19 cellular contexts compared by ENCODE assay signal in the genomic region with DNA sequence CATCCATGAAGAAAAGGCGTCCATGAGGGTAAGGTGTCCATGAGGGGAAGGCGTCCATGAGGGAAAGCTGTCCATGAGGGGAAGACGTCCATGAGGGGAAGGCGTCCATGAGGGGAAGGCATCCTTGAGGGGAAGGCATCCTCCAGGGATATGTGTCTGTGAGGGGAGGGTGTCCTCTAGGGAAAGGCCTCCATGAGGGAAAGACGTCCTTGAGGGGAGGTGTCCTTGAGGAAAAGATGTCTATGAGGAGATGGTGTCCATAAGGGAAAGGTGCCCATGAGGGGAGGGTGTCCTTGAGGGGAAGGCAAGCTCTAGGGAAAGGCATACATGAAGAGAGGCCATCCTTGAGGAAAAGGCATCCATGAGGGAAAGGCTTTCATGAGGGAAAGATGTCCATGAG.
DNase-seq lines count a peak whose midpoint lies in the region; ATAC-seq and TF ChIP-seq lines count a peak whose summit lies in the region.
"Had no signal": no experiment of that assay in that cellular context is flagged by ENCODE, and none has a peak within 500 bp of the region (broad histone marks: within the 10 kb centered on the region; RNA-seq: fewer than 3 reads in every experiment).

No MANE protein-coding gene starts in this region.

- H3K27me3 Mint-ChIP-seq in IgD-negative memory B cell, result no peaks in the 10 kb centered on the region
- H3K27me3 Mint-ChIP-seq in neural crest cell (ENCODE audit: low read depth), result no peaks in the 10 kb centered on the region

- 91% methylated on average over 5 of the region's 5 CpGs for WGBS in esophagus muscularis mucosa
- WGBS in mesenchymal stem cell, result 98% methylated on average over 5 of the region's 5 CpGs

- H2BK5ac ChIP-seq in mesenchymal stem cell (ENCODE audit: low read depth, low read length, poor library complexity, severe bottlenecking), result no peak overlapping the region

- no peak overlapping the region for H3K4me2 ChIP-seq in mesenchymal stem cell (ENCODE audit: low read length, poor library complexity, severe bottlenecking)

- H3K4me1 Mint-ChIP-seq in IgD-negative memory B cell (peaks cover 31 to 36% (median 32%) of the 10 kb centered on the region in 3 donors), neural crest cell (peaks cover 65% of the 10 kb centered on the region)

- H3K27me3 ChIP-seq in esophagus muscularis mucosa (no peaks in the 10 kb centered on the region), thoracic aorta (replicated peaks; ENCODE audit: insufficient read depth) (no peaks in the 10 kb centered on the region), mesenchymal stem cell (ENCODE audit: control insufficient read depth in 1 of 2, insufficient read depth in 1 of 2, low read length in 2 of 2) (no peaks in the 10 kb centered on the region)

- H3K4me1 ChIP-seq in esophagus muscularis mucosa (peaks cover 83 to 100% (median 100%) of the 10 kb centered on the region in 4 donors), thoracic aorta (ENCODE audit: control insufficient read depth in 1 of 2, low read depth in 2 of 2) (peaks cover 55 to 91% of the 10 kb centered on the region in 2 donors), mesenchymal stem cell (ENCODE audit: control insufficient read depth, insufficient read depth, low read depth, low read length) (peaks cover 25% of the 10 kb centered on the region)
- H3K4me1 ChIP-seq: HAP-1 had no signal

- peaks cover 40% of the 10 kb centered on the region for H3K79me1 ChIP-seq in mesenchymal stem cell (replicated peaks; ENCODE audit: low read length, poor library complexity, severe bottlenecking)

- CTCF ChIA-PET in HEK293T (lab: Yijun Ruan, JAX), result no interaction called here

- POLR2A ChIA-PET in HEK293T (lab: Yijun Ruan, JAX), result no interaction called here

- H3K36me3 ChIP-seq in esophagus muscularis mucosa, result no peaks in the 10 kb centered on the region
- H3K36me3 ChIP-seq in thoracic aorta, result no peaks in the 10 kb centered on the region
- peaks cover 0 to 7% of the 10 kb centered on the region in 2 experiments for H3K36me3 ChIP-seq in mesenchymal stem cell (ENCODE audit: control insufficient read depth in 1 of 2, insufficient read depth in 2 of 2, low read depth in 1 of 2, low read length in 2 of 2)
- H3K36me3 ChIP-seq: HAP-1 had no signal

- TF ChIP-seq EP300 in esophagus muscularis mucosa (IDR thresholded peaks at IDR 0.05), result no peak

- no peak overlapping the region for H2BK15ac ChIP-seq in mesenchymal stem cell (ENCODE audit: low read depth, poor library complexity, severe bottlenecking)

- H2BK12ac ChIP-seq in mesenchymal stem cell (ENCODE audit: low read length in 2 of 2), result no peak overlapping the region

- H3K4ac ChIP-seq in mesenchymal stem cell (ENCODE audit: low read depth in 1 of 2, low read length in 2 of 2), result no peak overlapping the region

- no peak overlapping the region for H2AK5ac ChIP-seq in mesenchymal stem cell (ENCODE audit: low read length, severe bottlenecking)

- H3K36me3 Mint-ChIP-seq in IgD-negative memory B cell, result no peaks in the 10 kb centered on the region
- no peaks in the 10 kb centered on the region for H3K36me3 Mint-ChIP-seq in neural crest cell (ENCODE audit: low read depth)

- H2AFZ ChIP-seq in mesenchymal stem cell (ENCODE audit: low read depth, low read length), result no peak overlapping the region

- no peak overlapping the region for H2BK120ac ChIP-seq in mesenchymal stem cell (ENCODE audit: low read depth, low read length)

- H3K9ac ChIP-seq in mesenchymal stem cell (ENCODE audit: low read length), result no peak overlapping the region

- H3K9me3 Mint-ChIP-seq in IgD-negative memory B cell (peaks cover 0 to 1% (median 0%) of the 10 kb centered on the region in 3 donors), neural crest cell (no peaks in the 10 kb centered on the region)
- H3K9me3 Mint-ChIP-seq: T-helper 1 cell treated with Interleukin-12 subunit alpha and Interleukin-12 subunit beta and Interleukin-4 antibody, amounts not matched to agents 30 μg/mL and 1 μg/mL, for 36 hours had no signal

- H4K91ac ChIP-seq in mesenchymal stem cell (ENCODE audit: low read length), result no peak overlapping the region

- H3K4me3 ChIP-seq in esophagus muscularis mucosa (no peak overlapping the region), thoracic aorta (no peak overlapping the region), mesenchymal stem cell (ENCODE audit: insufficient read depth in 1 of 2, low read depth in 1 of 2, low read length in 2 of 2) (no peak overlapping the region)
- H3K4me3 ChIP-seq: HAP-1, SK-N-MC had no signal

- H3K14ac ChIP-seq in mesenchymal stem cell (ENCODE audit: low read length in 2 of 2), result peak overlapping the region in 1 of 2 experiments; percentile 6

- DNase-seq in esophagus muscularis mucosa (ENCODE audit: extremely low spot score) (no peak), neural crest cell (ENCODE audit: low read depth, low spot score) (no peak), thoracic aorta (ENCODE audit: low spot score) (no peak), mesenchymal stem cell (no peak), HEK293T (ENCODE audit: extremely low spot score) (no peak), SHP77 treated with DMSO at 0.1 percent for 48 hours (lab: John Stamatoyannopoulos, UW) (no peak)
- DNase-seq: activated naive CD4-positive, alpha-beta T cell treated with Interleukin-2 at 50 U/mL for 16 hours; activated T-cell treated with anti-CD3 and anti-CD28 coated beads, Interleukin-2, amount 50 U/mL, for 48 hours; central memory CD4-positive, alpha-beta T cell; Karpas-422; midbrain; NCI-H146; NCI-H510A treated with DMSO at 0.1 percent for 48 hours had no signal

- ATAC-seq in thoracic aorta (ENCODE audit: insufficient number of reproducible peaks, low FRiP score, low read depth) (no peak), GM21390 (IDR thresholded peaks at IDR 0.05; ENCODE audit: unreplicated experiment) (no peak)

- no peak overlapping the region for H3K18ac ChIP-seq in mesenchymal stem cell (ENCODE audit: low read depth in 1 of 2, low read length in 2 of 2)

- H3K27ac ChIP-seq in esophagus muscularis mucosa (replicated peaks in 1 of 4) (peak overlapping the region; percentile 92 to 98 (median 96)), thoracic aorta (peak overlapping the region; percentile 90 to 99), mesenchymal stem cell (ENCODE audit: low read length, poor library complexity, severe bottlenecking) (no peak overlapping the region)
- H3K27ac ChIP-seq: C4-2B, SK-N-MC had no signal

- H3K9me3 ChIP-seq in esophagus muscularis mucosa (no peaks in the 10 kb centered on the region), thoracic aorta (no peaks in the 10 kb centered on the region), mesenchymal stem cell (ENCODE audit: control insufficient read depth, low read length) (no peaks in the 10 kb centered on the region)
- H3K9me3 ChIP-seq: HAP-1 had no signal

- H3K23ac ChIP-seq in mesenchymal stem cell (ENCODE audit: low read length in 2 of 2), result no peak overlapping the region

- TF ChIP-seq CTCF in esophagus muscularis mucosa (IDR thresholded peaks at IDR 0.05) (no peak), neural crest cell (conservative IDR thresholded peaks at IDR 0.05) (no peak), thoracic aorta (IDR thresholded peaks at IDR 0.05) (no peak)

- H3K27ac Mint-ChIP-seq in IgD-negative memory B cell, result peak overlapping the region in 2 of 3 donors; percentile 29 to 39
- H3K27ac Mint-ChIP-seq in neural crest cell (ENCODE audit: unreplicated experiment), result no peak overlapping the region
- H3K27ac Mint-ChIP-seq: T-helper 1 cell treated with Interleukin-12 subunit alpha and Interleukin-12 subunit beta and Interleukin-4 antibody, amounts not matched to agents 30 μg/mL and 1 μg/mL, for 36 hours had no signal

- intact Hi-C loops in esophagus muscularis mucosa (cut with DNase I), result loop anchor here (5.0 kb wide), 2 partner anchors 38 to 113 kb away; no protein-coding TSS in a partner anchor

- no peak overlapping the region for H4K8ac ChIP-seq in mesenchymal stem cell (ENCODE audit: low read length)

- no peak for TF ChIP-seq POLR2A in esophagus muscularis mucosa (IDR thresholded peaks at IDR 0.05; ENCODE audit: low read depth)

- H3K4me3 Mint-ChIP-seq in IgD-negative memory B cell (peak overlapping the region in 1 of 4 donors; percentile 5), neural crest cell (peak overlapping the region; percentile 15)
- H3K4me3 Mint-ChIP-seq: T-helper 1 cell treated with Interleukin-12 subunit alpha and Interleukin-12 subunit beta and Interleukin-4 antibody, amounts not matched to agents 30 μg/mL and 1 μg/mL, for 36 hours had no signal

TF ChIP-seq in HEK293T, 16 proteins besides CTCF, POLR2A, EP300 and RAD21:
- TF ChIP-seq, protein P1, sequence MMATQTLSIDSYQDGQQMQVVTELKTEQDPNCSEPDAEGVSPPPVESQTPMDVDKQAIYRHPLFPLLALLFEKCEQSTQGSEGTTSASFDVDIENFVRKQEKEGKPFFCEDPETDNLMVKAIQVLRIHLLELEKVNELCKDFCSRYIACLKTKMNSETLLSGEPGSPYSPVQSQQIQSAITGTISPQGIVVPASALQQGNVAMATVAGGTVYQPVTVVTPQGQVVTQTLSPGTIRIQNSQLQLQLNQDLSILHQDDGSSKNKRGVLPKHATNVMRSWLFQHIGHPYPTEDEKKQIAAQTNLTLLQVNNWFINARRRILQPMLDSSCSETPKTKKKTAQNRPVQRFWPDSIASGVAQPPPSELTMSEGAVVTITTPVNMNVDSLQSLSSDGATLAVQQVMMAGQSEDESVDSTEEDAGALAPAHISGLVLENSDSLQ (IDR thresholded peaks at IDR 0.05), result no peak
- no peak for TF ChIP-seq FOXM1 (IDR thresholded peaks at IDR 0.05; ENCODE audit: borderline replicate concordance)
- TF ChIP-seq ZNF384 (IDR thresholded peaks at IDR 0.05), result no peak
- no peak for TF ChIP-seq SUZ12 (IDR thresholded peaks at IDR 0.05)
